1 cellular context compared by ENCODE assay signal in genomic region chr19:46972301-46972700, GRCh38.
TF ChIP-seq lines count a peak whose summit lies in the region.

No MANE protein-coding gene starts in this region.

TF ChIP-seq in WTC11, 78 proteins besides CTCF, POLR2A, EP300 and RAD21 (continued from another document):
- TF ChIP-seq ZMAT4 (CRISPR knock-in tag; IDR thresholded peaks at IDR 0.05) (no peak), GTF2I (CRISPR knock-in tag; conservative IDR thresholded peaks at IDR 0.05) (no peak), ATF6 (CRISPR knock-in tag; IDR thresholded peaks at IDR 0.05) (no peak), ZBTB43 (CRISPR knock-in tag; IDR thresholded peaks at IDR 0.05) (no peak), SOX15 (CRISPR knock-in tag; IDR thresholded peaks at IDR 0.05) (no peak), RELA (CRISPR knock-in tag; IDR thresholded peaks at IDR 0.05; ENCODE audit: borderline replicate concordance) (no peak), ZNF232 (CRISPR knock-in tag; IDR thresholded peaks at IDR 0.05) (no peak)
